14 cellular contexts compared by ENCODE assay signal in the genomic region with DNA sequence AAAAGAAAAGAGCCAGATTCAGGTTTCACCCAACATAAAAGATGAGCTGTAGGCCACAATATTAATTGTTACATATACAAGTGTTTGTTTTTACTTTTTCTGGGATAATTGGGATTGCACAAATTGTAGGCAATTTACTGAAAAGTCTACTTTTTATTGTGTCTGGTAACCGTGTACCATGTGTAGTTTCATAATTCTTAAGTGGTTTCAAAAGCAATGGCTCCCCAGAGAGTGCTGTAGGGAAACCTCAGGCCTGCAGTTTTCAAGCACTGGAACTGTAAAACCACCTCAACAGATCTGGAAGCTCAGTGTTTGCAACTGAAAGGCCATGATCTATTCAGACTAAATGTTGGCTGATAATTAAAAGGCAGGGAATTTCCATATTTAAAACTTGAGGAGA. TPM values are rescaled to one million over a fixed set of nuclear protein-coding genes. Genes with fewer than 3 reads are reported as not detected.
DNase-seq lines count a peak whose midpoint lies in the region; ATAC-seq and TF ChIP-seq lines count a peak whose summit lies in the region.
"Had no signal": no experiment of that assay in that cellular context is flagged by ENCODE, and none has a peak within 500 bp of the region (broad histone marks: within the 10 kb centered on the region; RNA-seq: fewer than 3 reads in every experiment).

No MANE protein-coding gene starts in this region.

- H3K27me3 Mint-ChIP-seq in endothelial cell (ENCODE audit: unreplicated experiment): peaks cover 15% of the 10 kb centered on the region

- ATAC-seq in GM19395 (IDR thresholded peaks at IDR 0.05; ENCODE audit: unreplicated experiment) (peak; percentile 72), HG03196 (IDR thresholded peaks at IDR 0.05; ENCODE audit: unreplicated experiment) (peak; percentile 69), HG02588 (IDR thresholded peaks at IDR 0.05; ENCODE audit: unreplicated experiment) (no peak)
- ATAC-seq: HCT116, T-helper 17 cell had no signal

- H3K27ac Mint-ChIP-seq in endothelial cell (ENCODE audit: unreplicated experiment): peak overlapping the region; percentile 44
- H3K27ac Mint-ChIP-seq: activated B cell treated with CpG ODN at 0.5 μM for 24 hours; activated T-helper 1 cell treated with anti-CD3 and anti-CD28 coated beads, Interleukin-12 subunit alpha, Interleukin-12 subunit beta, Interleukin-2, Interleukin-4 antibody, amounts not matched to agents 30 ng/mL and 10 ng/mL and 1 ng/mL, durations not matched to agents 14 hours and 24 hours and 36 hours; T-helper 17 cell had no signal

- peak overlapping the region; percentile 19 for H3K4me3 Mint-ChIP-seq in endothelial cell (ENCODE audit: unreplicated experiment)
- H3K4me3 Mint-ChIP-seq: activated B cell treated with CpG ODN at 0.5 μM for 24 hours; activated T-helper 1 cell treated with anti-CD3 and anti-CD28 coated beads, Interleukin-12 subunit alpha, Interleukin-12 subunit beta, Interleukin-2, Interleukin-4 antibody, amounts not matched to agents 30 ng/mL and 10 ng/mL and 1 ng/mL, durations not matched to agents 14 hours and 24 hours and 36 hours; T-helper 17 cell had no signal

- DNase-seq in GF-D8 (lab: John Stamatoyannopoulos, UW): peak; percentile 4
- no peak for DNase-seq in endothelial cell (ENCODE audit: low spot score)
- no peak for DNase-seq in RPMI8226
- DNase-seq in activated CD8-positive, alpha-beta memory T cell treated with anti-CD3 and anti-CD28 coated beads for 24 hours: no peak
- no peak for DNase-seq in NCI-H2081 treated with DMSO at 0.1 percent for 48 hours (lab: John Stamatoyannopoulos, UW)
- DNase-seq: activated B cell treated with CpG ODN at 0.5 μM for 24 hours, Caco-2, SIG-M5, T-helper 17 cell had no signal

- no peaks in the 10 kb centered on the region for H3K9me3 Mint-ChIP-seq in endothelial cell (ENCODE audit: unreplicated experiment)
- H3K9me3 Mint-ChIP-seq: activated T-helper 1 cell treated with anti-CD3 and anti-CD28 coated beads, Interleukin-12 subunit alpha, Interleukin-12 subunit beta, Interleukin-2, Interleukin-4 antibody, amounts not matched to agents 30 ng/mL and 10 ng/mL and 1 ng/mL, durations not matched to agents 14 hours and 24 hours and 36 hours had no signal

- no peak for TF ChIP-seq CTCF in endothelial cell (IDR thresholded peaks at IDR 0.05; ENCODE audit: unreplicated experiment)

- H3K36me3 Mint-ChIP-seq in endothelial cell (ENCODE audit: low read depth, unreplicated experiment): peaks cover 32% of the 10 kb centered on the region

- H3K4me1 Mint-ChIP-seq in endothelial cell (ENCODE audit: unreplicated experiment): peaks cover 4% of the 10 kb centered on the region
- H3K4me1 Mint-ChIP-seq: activated B cell treated with CpG ODN at 0.5 μM for 24 hours, T-helper 17 cell had no signal

RNA-seq across cellular contexts. Expression of gene MMAA, which starts 53.9 kb away (rescaled TPM):
- 7.7 TPM for total RNA-seq in endothelial cell (ENCODE audit: unreplicated experiment)
